ENCODE assay signal across 1 cellular context in genomic region chr9:122262073-122262472, GRCh38.
TF ChIP-seq lines count a peak whose summit lies in the region.

No MANE protein-coding gene starts in this region.

TF ChIP-seq in HEK293, 187 proteins besides CTCF, POLR2A, EP300 and RAD21 (continued from another document):
- TF ChIP-seq ZNF488 (tag by site-specific recombination; IDR thresholded peaks at IDR 0.05): no peak
- TF ChIP-seq ZNF280D (tag by site-specific recombination; IDR thresholded peaks at IDR 0.05): no peak
